Comparison of ENCODE assay signal across 1 cellular context in the genomic region with DNA sequence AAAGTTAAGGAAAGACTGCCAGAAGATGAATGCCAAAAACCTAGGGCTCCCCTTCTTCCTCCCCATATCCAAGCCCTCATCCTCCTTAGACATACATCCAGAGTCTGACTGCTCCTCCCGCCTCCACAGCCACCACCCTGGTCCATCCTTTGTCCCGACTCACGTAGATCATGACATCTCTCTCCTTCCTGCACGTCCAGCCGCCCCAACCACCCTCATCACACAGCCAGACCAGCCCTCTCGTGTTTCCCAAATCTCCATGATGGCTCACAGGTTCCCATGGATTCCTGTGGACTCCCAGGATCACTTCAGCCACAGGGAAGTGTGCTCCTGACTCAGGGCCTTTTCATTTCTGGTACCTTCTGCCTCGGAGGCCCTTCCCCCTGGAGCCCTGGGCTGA.
TF ChIP-seq lines count a peak whose summit lies in the region.

No MANE protein-coding gene starts in this region.

TF ChIP-seq in IMR-90, 13 proteins besides CTCF, POLR2A, EP300 and RAD21 (continued from another document):
- no peak for TF ChIP-seq BHLHE40 (IDR thresholded peaks at IDR 0.05; ENCODE audit: low read depth, low read length)
- TF ChIP-seq RFX5 (IDR thresholded peaks at IDR 0.05; ENCODE audit: low read depth, low read length) = no peak
- no peak for TF ChIP-seq MAFK (IDR thresholded peaks at IDR 0.05; ENCODE audit: low read depth, low read length)
- TF ChIP-seq FOS (IDR thresholded peaks at IDR 0.05; ENCODE audit: low read depth, low read length) = no peak
- no peak for TF ChIP-seq RCOR1 (IDR thresholded peaks at IDR 0.05; ENCODE audit: insufficient replicate concordance, low read length)
- no peak for TF ChIP-seq MXI1 (IDR thresholded peaks at IDR 0.05; ENCODE audit: borderline replicate concordance, low read depth, low read length)
- no peak for TF ChIP-seq SMC3 (IDR thresholded peaks at IDR 0.05; ENCODE audit: low read depth, low read length)
- no peak for TF ChIP-seq CEBPB (IDR thresholded peaks at IDR 0.05; ENCODE audit: low read depth, low read length)
- TF ChIP-seq, protein P1, sequence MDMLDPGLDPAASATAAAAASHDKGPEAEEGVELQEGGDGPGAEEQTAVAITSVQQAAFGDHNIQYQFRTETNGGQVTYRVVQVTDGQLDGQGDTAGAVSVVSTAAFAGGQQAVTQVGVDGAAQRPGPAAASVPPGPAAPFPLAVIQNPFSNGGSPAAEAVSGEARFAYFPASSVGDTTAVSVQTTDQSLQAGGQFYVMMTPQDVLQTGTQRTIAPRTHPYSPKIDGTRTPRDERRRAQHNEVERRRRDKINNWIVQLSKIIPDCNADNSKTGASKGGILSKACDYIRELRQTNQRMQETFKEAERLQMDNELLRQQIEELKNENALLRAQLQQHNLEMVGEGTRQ (IDR thresholded peaks at IDR 0.05; ENCODE audit: low read depth, low read length) = no peak
- TF ChIP-seq CHD1 (IDR thresholded peaks at IDR 0.05; ENCODE audit: low read depth, low read length) = no peak
